ENCODE assay signal across 1 cellular context in genomic region chr7:75916685-75917634, GRCh38.
TF ChIP-seq lines count a peak whose summit lies in the region.

No MANE protein-coding gene starts in this region.

TF ChIP-seq in GM23338, 12 proteins besides CTCF, POLR2A, EP300 and RAD21 (continued from another document):
- TF ChIP-seq ZNF462 (CRISPR knock-in tag; IDR thresholded peaks at IDR 0.05) (no peak), POLR2AphosphoS5 (IDR thresholded peaks at IDR 0.05; ENCODE audit: low read depth) (no peak), EZH2 (IDR thresholded peaks at IDR 0.05; ENCODE audit: low read depth, unreplicated experiment) (no peak), ETS1 (IDR thresholded peaks at IDR 0.05) (no peak), ZNF331 (CRISPR knock-in tag; IDR thresholded peaks at IDR 0.05; ENCODE audit: low read depth) (no peak), ZNF114 (CRISPR knock-in tag; IDR thresholded peaks at IDR 0.05) (no peak), STAT1 (IDR thresholded peaks at IDR 0.05; ENCODE audit: unreplicated experiment) (no peak), JUNB (IDR thresholded peaks at IDR 0.05; ENCODE audit: unreplicated experiment) (no peak)
